ENCODE assay signal across 8 cellular contexts in genomic region chr22:41022470-41023298, GRCh38.
A peak's percentile ranks its signal among the peaks of the same experiment; 100 is the strongest.
DNase-seq lines count a peak whose midpoint lies in the region; ATAC-seq and TF ChIP-seq lines count a peak whose summit lies in the region.

No MANE protein-coding gene starts in this region.

- H3K4me1 ChIP-seq in CD4-positive, CD25-positive, alpha-beta regulatory T cell (ENCODE audit: control insufficient read depth, insufficient read depth, low read length, poor library complexity, severe bottlenecking): peaks cover 23% of the 10 kb centered on the region
- peaks cover 14% of the 10 kb centered on the region for H3K4me1 ChIP-seq in Loucy (ENCODE audit: insufficient read depth, low read length, poor library complexity, severe bottlenecking)
- H3K4me1 ChIP-seq in foreskin keratinocyte: peaks cover 4% of the 10 kb centered on the region

- H3K36me3 Mint-ChIP-seq in CD4-positive, CD25-positive, alpha-beta regulatory T cell: no peaks in the 10 kb centered on the region
- H3K36me3 Mint-ChIP-seq in neural crest cell (ENCODE audit: low read depth): no peaks in the 10 kb centered on the region

- no peaks in the 10 kb centered on the region for H3K79me2 ChIP-seq in Loucy (ENCODE audit: insufficient read depth, low read length)

- in situ Hi-C loops in SK-MEL-5 (cut with HindIII; ENCODE audit: low pct_unique_long_range_greater_than_20kb, low sequenced_read_pairs): no loop called here

- H3K4me3 ChIP-seq in CD4-positive, CD25-positive, alpha-beta regulatory T cell (ENCODE audit: low read depth, low read length): no peak overlapping the region
- H3K4me3 ChIP-seq in Loucy (ENCODE audit: low read length, poor library complexity, severe bottlenecking): peak overlapping the region; percentile 78

- H3K9me2 ChIP-seq in Loucy (replicated peaks; ENCODE audit: low read depth, low read length): no peaks in the 10 kb centered on the region

- H3K9ac ChIP-seq in Loucy (ENCODE audit: low read depth, low read length, poor library complexity, severe bottlenecking): peak overlapping the region; percentile 81

- H3K4me3 Mint-ChIP-seq in CD4-positive, CD25-positive, alpha-beta regulatory T cell: peak overlapping the region; percentile 83 to 94 (median 86)
- H3K4me3 Mint-ChIP-seq in neural crest cell: peak overlapping the region; percentile 87

- H3K9me3 Mint-ChIP-seq in CD4-positive, CD25-positive, alpha-beta regulatory T cell: no peaks in the 10 kb centered on the region
- H3K9me3 Mint-ChIP-seq in neural crest cell: no peaks in the 10 kb centered on the region

- H3K4me2 ChIP-seq in Loucy (ENCODE audit: low read depth, low read length, poor library complexity, severe bottlenecking): peak overlapping the region; percentile 83

- peak overlapping the region; percentile 88 for H2AFZ ChIP-seq in Loucy (ENCODE audit: low read length)

- TF ChIP-seq CTCF in Loucy (conservative IDR thresholded peaks at IDR 0.05; ENCODE audit: low read length): no peak
- no peak for TF ChIP-seq CTCF in foreskin keratinocyte (conservative IDR thresholded peaks at IDR 0.05)
- TF ChIP-seq CTCF in neural crest cell (conservative IDR thresholded peaks at IDR 0.05): no peak

- peak; percentile 68 to 89 (median 76) for DNase-seq in CD4-positive, CD25-positive, alpha-beta regulatory T cell
- DNase-seq in SK-MEL-5 (ENCODE audit: low read depth, low spot score) (peak; percentile 81), foreskin keratinocyte (peak; percentile 47 to 63), neural crest cell (ENCODE audit: low read depth, low spot score) (peak; percentile 85)
- peak; percentile 82 for DNase-seq in activated naive CD4-positive, alpha-beta T cell treated with Interleukin-2 at 50 U/mL for 16 hours
- peak; percentile 85 for DNase-seq in stimulated activated naive CD8-positive, alpha-beta T cell treated with anti-CD3 and anti-CD28 coated beads, Interleukin-15, Interleukin-2, amounts not matched to agents 100 U/mL and 50 U/mL, for 24 hours

- ATAC-seq in CD4-positive, CD25-positive, alpha-beta regulatory T cell (ENCODE audit: low read depth in 2 of 2): peak; percentile 83 to 86
- ATAC-seq in GM21381 (IDR thresholded peaks at IDR 0.05; ENCODE audit: unreplicated experiment): peak; percentile 70
- ATAC-seq in foreskin keratinocyte: peak; percentile 77
- peak; percentile 80 for ATAC-seq in stimulated activated naive CD8-positive, alpha-beta T cell treated with anti-CD3 and anti-CD28 coated beads, Interleukin-15, Interleukin-2, amounts not matched to agents 100 U/mL and 50 U/mL, for 24 hours

- no peaks in the 10 kb centered on the region for H3K27me3 ChIP-seq in CD4-positive, CD25-positive, alpha-beta regulatory T cell (ENCODE audit: control insufficient read depth, insufficient read depth, low read length)
- no peaks in the 10 kb centered on the region for H3K27me3 ChIP-seq in Loucy (ENCODE audit: insufficient read depth, low read length, poor library complexity, severe bottlenecking)
- no peaks in the 10 kb centered on the region for H3K27me3 ChIP-seq in foreskin keratinocyte

- H3K27ac Mint-ChIP-seq in CD4-positive, CD25-positive, alpha-beta regulatory T cell: peak overlapping the region; percentile 85 to 92 (median 90)
- H3K27ac Mint-ChIP-seq in neural crest cell (ENCODE audit: unreplicated experiment): peak overlapping the region; percentile 98

- H3K27me3 Mint-ChIP-seq in CD4-positive, CD25-positive, alpha-beta regulatory T cell: no peaks in the 10 kb centered on the region
- peaks cover 7% of the 10 kb centered on the region for H3K27me3 Mint-ChIP-seq in neural crest cell (ENCODE audit: low read depth)

- H3K27ac ChIP-seq in CD4-positive, CD25-positive, alpha-beta regulatory T cell (ENCODE audit: insufficient read depth, low read length, poor library complexity, severe bottlenecking): peak overlapping the region; percentile 86
- peak overlapping the region; percentile 79 for H3K27ac ChIP-seq in foreskin keratinocyte

- peaks cover 0 to 29% (median 9%) of the 10 kb centered on the region in 4 donors for H3K4me1 Mint-ChIP-seq in CD4-positive, CD25-positive, alpha-beta regulatory T cell
- peaks cover 21% of the 10 kb centered on the region for H3K4me1 Mint-ChIP-seq in neural crest cell

- no peaks in the 10 kb centered on the region for H3K36me3 ChIP-seq in CD4-positive, CD25-positive, alpha-beta regulatory T cell (ENCODE audit: control insufficient read depth, insufficient read depth, low read length)
- H3K36me3 ChIP-seq in Loucy (ENCODE audit: insufficient read depth, low read length): no peaks in the 10 kb centered on the region

- no peaks in the 10 kb centered on the region for H3K9me3 ChIP-seq in CD4-positive, CD25-positive, alpha-beta regulatory T cell (ENCODE audit: control insufficient read depth in 2 of 2, low read length in 2 of 2)
- H3K9me3 ChIP-seq in Loucy (ENCODE audit: insufficient read depth, low read depth, low read length): no peaks in the 10 kb centered on the region

- peaks cover 4% of the 10 kb centered on the region; the same call in 1 of the 2 replicates for H3F3A ChIP-seq in Loucy (ENCODE audit: low read depth)

- no peaks in the 10 kb centered on the region for H4K20me1 ChIP-seq in Loucy (ENCODE audit: insufficient read depth, low read length, poor library complexity, severe bottlenecking)
